In genomic region chr3:194606163-194606562, GRCh38 we compare ENCODE assay signal across 25 cellular contexts.
"Had no signal": no experiment of that assay in that cellular context is flagged by ENCODE, and none has a peak within 500 bp of the region (broad histone marks: within the 10 kb centered on the region; RNA-seq: fewer than 3 reads in every experiment).

No MANE protein-coding gene starts in this region.

- H3K9me3 ChIP-seq: colonic mucosa, esophagus muscularis mucosa, esophagus squamous epithelium, gastrocnemius medialis, gastroesophageal sphincter, heart left ventricle, heart right ventricle had no signal

- H3K4me2 ChIP-seq: hepatocyte had no signal

- H2AFZ ChIP-seq: hepatocyte had no signal

- H3K4me1 ChIP-seq: colonic mucosa, esophagus muscularis mucosa, esophagus squamous epithelium, foreskin keratinocyte, gastrocnemius medialis, gastroesophageal sphincter, heart left ventricle, heart right ventricle had no signal

- H3K27ac ChIP-seq: colonic mucosa, coronary artery, dorsolateral prefrontal cortex, epithelial cell of prostate, esophagus muscularis mucosa, esophagus squamous epithelium, foreskin keratinocyte, gastrocnemius medialis, gastroesophageal sphincter, heart left ventricle, heart right ventricle, hepatocyte had no signal

- DNase-seq: colonic mucosa; cortex of kidney; dermis blood vessel endothelial cell; dorsolateral prefrontal cortex; effector CD4-positive, alpha-beta T cell; effector CD8-positive, alpha-beta T cell; effector memory CD4-positive, alpha-beta T cell; effector memory CD8-positive, alpha-beta T cell; endodermal cell; erythroblast; esophagus squamous epithelium; foreskin fibroblast; foreskin keratinocyte; foreskin melanocyte; gastrocnemius medialis; glutamatergic neuron; head of caudate nucleus; heart left ventricle; heart right ventricle had no signal

- ATAC-seq: effector memory CD8-positive, alpha-beta T cell; esophagus mucosa; foreskin keratinocyte; gastrocnemius medialis; gastroesophageal sphincter; heart left ventricle; heart right ventricle had no signal

- H3K79me2 ChIP-seq: hepatocyte had no signal

- H3K27me3 ChIP-seq: colonic mucosa, dorsolateral prefrontal cortex, esophagus muscularis mucosa, esophagus squamous epithelium, foreskin keratinocyte, gastrocnemius medialis, gastroesophageal sphincter, heart left ventricle, heart right ventricle, hepatocyte had no signal

- H3K4me3 ChIP-seq: colonic mucosa, coronary artery, dorsolateral prefrontal cortex, esophagus muscularis mucosa, esophagus squamous epithelium, gastrocnemius medialis, gastroesophageal sphincter, heart left ventricle, heart right ventricle, hepatocyte had no signal

- H3K36me3 ChIP-seq: colonic mucosa, gastrocnemius medialis, gastroesophageal sphincter had no signal
